ENCODE assay signal across 12 cellular contexts in the genomic region with DNA sequence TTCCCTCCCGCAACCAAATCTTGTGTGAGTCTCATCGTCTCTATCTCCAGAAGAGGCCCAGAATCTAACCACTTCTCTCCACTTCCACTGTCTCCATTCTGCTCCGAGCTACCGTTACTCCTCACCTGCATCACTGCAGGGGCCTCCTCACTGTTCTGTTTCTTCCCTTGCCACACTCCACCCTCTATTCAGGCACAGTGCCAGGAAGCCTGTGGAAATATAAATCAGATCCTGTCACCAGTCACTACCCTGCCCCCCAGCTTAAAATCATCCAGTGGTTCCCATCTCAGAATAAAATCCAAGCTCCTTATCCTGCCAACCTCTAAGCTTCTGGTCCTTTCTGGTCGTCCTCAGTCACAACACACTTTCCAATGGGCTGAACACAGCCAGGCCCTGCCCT. TPM values are rescaled to one million over a fixed set of nuclear protein-coding genes. Genes with fewer than 3 reads are reported as not detected.
DNase-seq lines count a peak whose midpoint lies in the region; ATAC-seq and TF ChIP-seq lines count a peak whose summit lies in the region.
"Had no signal": no experiment of that assay in that cellular context is flagged by ENCODE, and none has a peak within 500 bp of the region (broad histone marks: within the 10 kb centered on the region; RNA-seq: fewer than 3 reads in every experiment).

No MANE protein-coding gene starts in this region.

- no peaks in the 10 kb centered on the region for H3K36me3 ChIP-seq in HCT116 (ENCODE audit: control insufficient read depth in 1 of 2, insufficient read depth in 2 of 2, low read length in 2 of 2)
- no peaks in the 10 kb centered on the region for H3K36me3 ChIP-seq in adipocyte (ENCODE audit: control insufficient read depth, insufficient read depth, low read length, severe bottlenecking)
- peaks cover 0 to 7% of the 10 kb centered on the region in 2 experiments for H3K36me3 ChIP-seq in mesenchymal stem cell (ENCODE audit: control insufficient read depth in 1 of 2, insufficient read depth in 2 of 2, low read depth in 1 of 2, low read length in 2 of 2)
- H3K36me3 ChIP-seq in mesendoderm (ENCODE audit: control insufficient read depth, insufficient read depth, low read length): no peaks in the 10 kb centered on the region

- intact Hi-C loops in HCT116 (cut with micrococcal nuclease): loop anchor here (2.0 kb wide), 1 partner anchor 24 kb away; the partner anchor contains the start of gene ZNF175

- H3K56ac ChIP-seq in mesendoderm (ENCODE audit: low read length): no peak overlapping the region

- H3K9me3 ChIP-seq in HCT116 (ENCODE audit: control insufficient read depth in 1 of 2, insufficient read depth in 1 of 2, low read depth in 1 of 2, low read length in 2 of 2): no peaks in the 10 kb centered on the region
- H3K9me3 ChIP-seq in adipocyte (ENCODE audit: control insufficient read depth, low read length): no peaks in the 10 kb centered on the region
- H3K9me3 ChIP-seq in mesenchymal stem cell (ENCODE audit: control insufficient read depth, low read length): no peaks in the 10 kb centered on the region
- H3K9me3 ChIP-seq: Peyer's patch had no signal

- H2AK5ac ChIP-seq in mesenchymal stem cell (ENCODE audit: low read length, severe bottlenecking) (peak overlapping the region; percentile 3), mesendoderm (ENCODE audit: low read length) (no peak overlapping the region)

- no TSS peak for BruUV-seq in HCT116 (replicated peaks; lab: Mats Ljungman, UMichigan)

- DNase-seq in AG04449 (ENCODE audit: low read depth, low spot score) (no peak), HCT116 (ENCODE audit: low read depth, low spot score) (no peak), adipocyte (ENCODE audit: low read depth) (no peak), mesenchymal stem cell (no peak), mesendoderm (no peak), GM03348 (ENCODE audit: low spot score) (no peak), COLO668 (lab: John Stamatoyannopoulos, UW; ENCODE audit: unreplicated experiment) (no peak)
- DNase-seq: effector CD4-positive, alpha-beta T cell; Peyer's patch had no signal

- ATAC-seq in HCT116 (no peak), GM21619 (IDR thresholded peaks at IDR 0.05; ENCODE audit: unreplicated experiment) (no peak)

- H2BK5ac ChIP-seq in mesenchymal stem cell (ENCODE audit: low read depth, low read length, poor library complexity, severe bottlenecking): no peak overlapping the region
- H2BK5ac ChIP-seq in mesendoderm (ENCODE audit: low read length): no peak overlapping the region

- H3K9me2 ChIP-seq in HCT116 (ENCODE audit: insufficient read depth): no peaks in the 10 kb centered on the region

- peak overlapping the region; percentile 72 for H3K4me2 ChIP-seq in HCT116 (ENCODE audit: low read length)
- H3K4me2 ChIP-seq in mesenchymal stem cell (ENCODE audit: low read length, poor library complexity, severe bottlenecking): peak overlapping the region; percentile 55
- H3K4me2 ChIP-seq in mesendoderm (ENCODE audit: low read length): no peak overlapping the region

- no peaks in the 10 kb centered on the region for H3K27me3 ChIP-seq in HCT116 (ENCODE audit: insufficient read depth, low read length)
- H3K27me3 ChIP-seq in adipocyte (replicated peaks; ENCODE audit: control insufficient read depth, insufficient read depth, low read length): no peaks in the 10 kb centered on the region
- peaks cover 0 to 3% of the 10 kb centered on the region in 2 experiments for H3K27me3 ChIP-seq in mesenchymal stem cell (ENCODE audit: control insufficient read depth in 1 of 2, insufficient read depth in 1 of 2, low read length in 2 of 2)
- H3K27me3 ChIP-seq in mesendoderm (ENCODE audit: insufficient read depth, low read length, poor library complexity): no peaks in the 10 kb centered on the region
- H3K27me3 ChIP-seq: Peyer's patch had no signal

- H2BK12ac ChIP-seq in mesenchymal stem cell (ENCODE audit: low read length in 2 of 2): no peak overlapping the region

- RAD21 ChIA-PET in HCT116 (lab: Charles Lee; ENCODE audit: low non-redundant PET in 1 of 2, low total read pairs in 2 of 2, uncharacterized antibody in 2 of 2, unreplicated experiment in 2 of 2): no interaction called here

- no peaks in the 10 kb centered on the region for H3K79me2 ChIP-seq in HCT116 (ENCODE audit: insufficient read depth, low read length)
- no peaks in the 10 kb centered on the region for H3K79me2 ChIP-seq in mesendoderm (ENCODE audit: control insufficient read depth, insufficient read depth, low read length)

- no peak overlapping the region for H4K5ac ChIP-seq in mesendoderm (ENCODE audit: low read length)

- peaks cover 5% of the 10 kb centered on the region for H3K79me1 ChIP-seq in mesenchymal stem cell (replicated peaks; ENCODE audit: low read length, poor library complexity, severe bottlenecking)
- no peaks in the 10 kb centered on the region for H3K79me1 ChIP-seq in mesendoderm (ENCODE audit: low read length)

- no peak overlapping the region for H3K23ac ChIP-seq in mesenchymal stem cell (ENCODE audit: low read length in 2 of 2)
- no peak overlapping the region for H3K23ac ChIP-seq in mesendoderm (ENCODE audit: low read length)

- no peak for TF ChIP-seq POLR2A in HCT116 (IDR thresholded peaks at IDR 0.05; ENCODE audit: borderline replicate concordance, extremely low read depth, insufficient read depth, insufficient read length)

- CTCF ChIA-PET in AG04449 (lab: Yijun Ruan, JAX) (interaction anchor here (1.0 to 1.5 kb wide), 5 partner anchors 10 to 66 kb away, joined by 3 to 4 read pairs (median 3); no protein-coding TSS in a partner anchor), HCT116 (lab: Charles Lee) (interaction anchor here (1.2 kb wide), 1 partner anchor 62 kb away, joined by 5 read pairs; no protein-coding TSS in a partner anchor)

- POLR2A ChIA-PET in AG04449 (lab: Yijun Ruan, JAX): no interaction called here
- POLR2A ChIA-PET in HCT116 (lab: Charles Lee): interaction anchor here (1.7 kb wide), 1 partner anchor 24 kb away, joined by 6 read pairs; the partner anchor contains the start of gene ZNF175

- H3K27ac ChIP-seq in HCT116 (ENCODE audit: low read depth, low read length): no peak overlapping the region
- H3K27ac ChIP-seq in mesenchymal stem cell (ENCODE audit: low read length, poor library complexity, severe bottlenecking): no peak overlapping the region
- H3K27ac ChIP-seq in mesendoderm (ENCODE audit: low read depth, low read length): no peak overlapping the region

- H3K9ac ChIP-seq in HCT116 (ENCODE audit: low read length): no peak overlapping the region
- no peak overlapping the region for H3K9ac ChIP-seq in adipocyte (ENCODE audit: low read length)
- H3K9ac ChIP-seq in mesenchymal stem cell (ENCODE audit: low read length): peak overlapping the region; percentile 87
- H3K9ac ChIP-seq in mesendoderm (ENCODE audit: low read length): no peak overlapping the region

- H4K20me1 ChIP-seq in HCT116 (ENCODE audit: insufficient read depth): no peaks in the 10 kb centered on the region

- H3K18ac ChIP-seq in mesenchymal stem cell (ENCODE audit: low read depth in 1 of 2, low read length in 2 of 2) (no peak overlapping the region), mesendoderm (ENCODE audit: low read length) (no peak overlapping the region)

- no peak for TF ChIP-seq RAD21 in HCT116 (IDR thresholded peaks at IDR 0.05; ENCODE audit: low read depth)

- no peak overlapping the region for H4K91ac ChIP-seq in mesenchymal stem cell (ENCODE audit: low read length)

- H3K4ac ChIP-seq in mesenchymal stem cell (ENCODE audit: low read depth in 1 of 2, low read length in 2 of 2) (no peak overlapping the region), mesendoderm (ENCODE audit: low read depth, low read length) (no peak overlapping the region)

- peak overlapping the region; percentile 88 for H4K8ac ChIP-seq in mesenchymal stem cell (ENCODE audit: low read length)
- no peak overlapping the region for H4K8ac ChIP-seq in mesendoderm (ENCODE audit: low read depth, low read length)

- H2BK15ac ChIP-seq in mesenchymal stem cell (ENCODE audit: low read depth, poor library complexity, severe bottlenecking) (no peak overlapping the region), mesendoderm (replicated peaks; ENCODE audit: low read depth) (no peak overlapping the region)

- H2BK120ac ChIP-seq in mesenchymal stem cell (ENCODE audit: low read depth, low read length) (no peak overlapping the region), mesendoderm (ENCODE audit: low read depth, low read length) (no peak overlapping the region)

- H3K4me1 ChIP-seq in HCT116 (ENCODE audit: control insufficient read depth in 1 of 2, insufficient read depth in 2 of 2, low read length in 2 of 2): peaks cover 4 to 12% of the 10 kb centered on the region in 2 experiments; a peak in 2 of 4 replicates
- H3K4me1 ChIP-seq in adipocyte (ENCODE audit: control insufficient read depth, insufficient read depth, low read length): peaks cover 6% of the 10 kb centered on the region
- peaks cover 15% of the 10 kb centered on the region for H3K4me1 ChIP-seq in mesenchymal stem cell (ENCODE audit: control insufficient read depth, insufficient read depth, low read depth, low read length)
- no peaks in the 10 kb centered on the region for H3K4me1 ChIP-seq in mesendoderm (ENCODE audit: control insufficient read depth, low read depth, low read length)

- H3K4me3 ChIP-seq in AG04449 (ENCODE audit: low read depth, low read length) (peak overlapping the region; percentile 71), HCT116 (replicated peaks in 1 of 2; ENCODE audit: low read depth in 1 of 2, low read length in 2 of 2) (peak overlapping the region; percentile 51 to 58; a peak in 3 of 4 replicates), adipocyte (ENCODE audit: low read length) (peak overlapping the region; percentile 87), mesenchymal stem cell (ENCODE audit: insufficient read depth in 1 of 2, low read depth in 1 of 2, low read length in 2 of 2) (peak overlapping the region in 1 of 2 experiments; percentile 96), mesendoderm (ENCODE audit: low read length) (no peak overlapping the region)

- H3K14ac ChIP-seq in mesenchymal stem cell (ENCODE audit: low read length in 2 of 2): no peak overlapping the region

- WGBS in mesenchymal stem cell: 79% methylated on average over 5 of the region's 5 CpGs
- no CpG with 5 or more reads among the region's 5 CpGs for WGBS in mesendoderm (ENCODE audit: extremely low coverage, insufficient coverage, low lambda C conversion rate)

- TF ChIP-seq CTCF in AG04449 (IDR thresholded peaks at IDR 0.05; ENCODE audit: insufficient read depth, low read length, missing control alignments) (no peak), HCT116 (IDR thresholded peaks at IDR 0.05 in 2 of 3, conservative IDR thresholded peaks at IDR 0.05 in 1 of 3; ENCODE audit: borderline replicate concordance in 1 of 3, insufficient read depth in 1 of 3, low read depth in 2 of 3, low read length in 2 of 3) (no peak)

- H2AFZ ChIP-seq in HCT116 (ENCODE audit: low read depth, low read length, poor library complexity, severe bottlenecking) (no peak overlapping the region), mesenchymal stem cell (ENCODE audit: low read depth, low read length) (no peak overlapping the region)

RNA-seq across cellular contexts. Expression of gene ZNF175, which starts 24.1 kb away (rescaled TPM):
- 9.3 TPM for total RNA-seq in HCT116 (2021; ENCODE audit: unreplicated experiment)
- polyA plus RNA-seq in HCT116 (2012): 5.0 and 6.9 TPM in 2 replicates
- 3.9 TPM for polyA plus RNA-seq in mesenchymal stem cell (2013, experiment 1 of 2)
- 4.1 TPM for polyA plus RNA-seq in mesenchymal stem cell (2013, experiment 2 of 2)
- 3.4 TPM for polyA plus RNA-seq in mesendoderm (2013, experiment 1 of 2)
- 3.2 TPM for polyA plus RNA-seq in mesendoderm (2013, experiment 2 of 2)

RNA-seq across cellular contexts. Expression of gene SIGLEC5, which starts 35.0 kb away (rescaled TPM):
- total RNA-seq in HCT116 (2021; ENCODE audit: unreplicated experiment): not detected
- polyA plus RNA-seq in HCT116 (2012): not detected in 2 replicates
- not detected for polyA plus RNA-seq in mesenchymal stem cell (2013, experiment 1 of 2)
- not detected for polyA plus RNA-seq in mesenchymal stem cell (2013, experiment 2 of 2)
- polyA plus RNA-seq in mesendoderm (2013, experiment 1 of 2): not detected
- not detected for polyA plus RNA-seq in mesendoderm (2013, experiment 2 of 2)
- total RNA-seq: activated CD8-positive, alpha-beta memory T cell treated with anti-CD3 and anti-CD28 coated beads for 36 hours; Daoy had no signal

RNA-seq across cellular contexts. Expression of gene SIGLEC14, which starts 51.4 kb away (rescaled TPM):
- total RNA-seq in HCT116 (2021; ENCODE audit: unreplicated experiment): not detected
- polyA plus RNA-seq in HCT116 (2012): not detected in 2 replicates
- not detected for polyA plus RNA-seq in mesenchymal stem cell (2013, experiment 1 of 2)
- polyA plus RNA-seq in mesenchymal stem cell (2013, experiment 2 of 2): not detected
- 0.01 TPM for polyA plus RNA-seq in mesendoderm (2013, experiment 1 of 2)
- polyA plus RNA-seq in mesendoderm (2013, experiment 2 of 2): 0.03 TPM
